2 cellular contexts compared by ENCODE assay signal in the genomic region with DNA sequence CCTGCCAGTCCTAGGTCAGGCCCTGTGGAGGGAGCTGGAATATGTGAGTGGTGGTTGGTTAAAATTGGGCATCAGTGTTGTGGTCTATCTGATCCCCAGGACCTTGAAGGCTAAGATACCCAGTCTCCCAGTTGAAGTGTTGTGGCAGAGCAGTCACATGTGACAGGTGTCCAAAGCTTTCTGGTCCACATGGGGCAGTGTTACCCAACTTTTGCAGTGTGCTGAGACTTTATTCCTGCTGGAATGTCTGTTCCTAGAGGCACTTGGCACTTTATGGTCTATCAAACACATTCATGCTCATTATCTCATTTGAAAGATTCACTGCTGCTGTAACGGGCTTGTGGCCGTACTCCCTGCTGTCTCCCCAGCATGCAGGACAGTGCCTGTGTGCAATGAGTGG.
TF ChIP-seq lines count a peak whose summit lies in the region.

No MANE protein-coding gene starts in this region.

TF ChIP-seq in HEK293, 187 proteins besides CTCF, POLR2A, EP300 and RAD21:
- TF ChIP-seq ZNF223 (tag by site-specific recombination; IDR thresholded peaks at IDR 0.05): no peak

TF ChIP-seq in GM12878, 131 proteins besides CTCF, POLR2A, EP300 and RAD21:
- TF ChIP-seq SMC3 (IDR thresholded peaks at IDR 0.05; ENCODE audit: borderline replicate concordance, low read length): peak; percentile 19; the same call in 1 of the 2 replicates
- TF ChIP-seq, protein P1, sequence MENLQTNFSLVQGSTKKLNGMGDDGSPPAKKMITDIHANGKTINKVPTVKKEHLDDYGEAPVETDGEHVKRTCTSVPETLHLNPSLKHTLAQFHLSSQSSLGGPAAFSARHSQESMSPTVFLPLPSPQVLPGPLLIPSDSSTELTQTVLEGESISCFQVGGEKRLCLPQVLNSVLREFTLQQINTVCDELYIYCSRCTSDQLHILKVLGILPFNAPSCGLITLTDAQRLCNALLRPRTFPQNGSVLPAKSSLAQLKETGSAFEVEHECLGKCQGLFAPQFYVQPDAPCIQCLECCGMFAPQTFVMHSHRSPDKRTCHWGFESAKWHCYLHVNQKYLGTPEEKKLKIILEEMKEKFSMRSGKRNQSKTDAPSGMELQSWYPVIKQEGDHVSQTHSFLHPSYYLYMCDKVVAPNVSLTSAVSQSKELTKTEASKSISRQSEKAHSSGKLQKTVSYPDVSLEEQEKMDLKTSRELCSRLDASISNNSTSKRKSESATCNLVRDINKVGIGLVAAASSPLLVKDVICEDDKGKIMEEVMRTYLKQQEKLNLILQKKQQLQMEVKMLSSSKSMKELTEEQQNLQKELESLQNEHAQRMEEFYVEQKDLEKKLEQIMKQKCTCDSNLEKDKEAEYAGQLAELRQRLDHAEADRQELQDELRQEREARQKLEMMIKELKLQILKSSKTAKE (IDR thresholded peaks at IDR 0.05; ENCODE audit: low read depth, poor library complexity, severe bottlenecking): no peak
- TF ChIP-seq, protein P2, sequence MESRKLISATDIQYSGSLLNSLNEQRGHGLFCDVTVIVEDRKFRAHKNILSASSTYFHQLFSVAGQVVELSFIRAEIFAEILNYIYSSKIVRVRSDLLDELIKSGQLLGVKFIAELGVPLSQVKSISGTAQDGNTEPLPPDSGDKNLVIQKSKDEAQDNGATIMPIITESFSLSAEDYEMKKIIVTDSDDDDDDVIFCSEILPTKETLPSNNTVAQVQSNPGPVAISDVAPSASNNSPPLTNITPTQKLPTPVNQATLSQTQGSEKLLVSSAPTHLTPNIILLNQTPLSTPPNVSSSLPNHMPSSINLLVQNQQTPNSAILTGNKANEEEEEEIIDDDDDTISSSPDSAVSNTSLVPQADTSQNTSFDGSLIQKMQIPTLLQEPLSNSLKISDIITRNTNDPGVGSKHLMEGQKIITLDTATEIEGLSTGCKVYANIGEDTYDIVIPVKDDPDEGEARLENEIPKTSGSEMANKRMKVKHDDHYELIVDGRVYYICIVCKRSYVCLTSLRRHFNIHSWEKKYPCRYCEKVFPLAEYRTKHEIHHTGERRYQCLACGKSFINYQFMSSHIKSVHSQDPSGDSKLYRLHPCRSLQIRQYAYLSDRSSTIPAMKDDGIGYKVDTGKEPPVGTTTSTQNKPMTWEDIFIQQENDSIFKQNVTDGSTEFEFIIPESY (IDR thresholded peaks at IDR 0.05): no peak
- TF ChIP-seq NFIC (IDR thresholded peaks at IDR 0.05; ENCODE audit: low read depth, low read length): no peak
- no peak for TF ChIP-seq LARP7 (IDR thresholded peaks at IDR 0.05)
- no peak for TF ChIP-seq SUPT20H (IDR thresholded peaks at IDR 0.05; ENCODE audit: borderline replicate concordance, control insufficient read depth, low read depth, low read length)
- no peak for TF ChIP-seq CREB1 (IDR thresholded peaks at IDR 0.05; ENCODE audit: low read depth)
